ENCODE assay signal across 27 cellular contexts in genomic region chr3:45513041-45513440, GRCh38.
"Had no signal": no experiment of that assay in that cellular context is flagged by ENCODE, and none has a peak within 500 bp of the region (broad histone marks: within the 10 kb centered on the region; RNA-seq: fewer than 3 reads in every experiment).

No MANE protein-coding gene starts in this region.

- DNase-seq: dermis blood vessel endothelial cell; effector memory CD4-positive, alpha-beta T cell; erythroblast; esophagus squamous epithelium; foreskin melanocyte; glutamatergic neuron; heart right ventricle; hippocampal formation; left cardiac atrium; left lung; mesenchymal stem cell; mucosa of descending colon; naive B cell; stimulated activated CD4-positive, alpha-beta T cell treated with anti-CD3 and anti-CD28 coated beads, Interleukin-12 subunit alpha, Interleukin-12 subunit beta, amount 100 ng/mL, for 4 hours; stimulated activated CD4-positive, alpha-beta T cell treated with anti-CD3 and anti-CD28 coated beads, Interleukin-1b, Interleukin-23, amount 100 ng/mL, for 48 hours; stimulated activated CD4-positive, alpha-beta T cell treated with anti-CD3 and anti-CD28 coated beads, Interleukin-4, amount 100 ng/mL, for 1 hour; stimulated activated CD8-positive, alpha-beta memory T cell treated with anti-CD3 and anti-CD28 coated beads, Interleukin-4, amount 100 ng/mL, for 48 hours; stimulated activated naive CD4-positive, alpha-beta T cell treated with Interleukin-2 at 50 U/mL for 16 hours; stomach; thyroid gland; trophoblast cell had no signal

- H3K4me1 ChIP-seq: prostate gland, right atrium auricular region had no signal

- H3K4me2 ChIP-seq: smooth muscle cell had no signal

- H3K27ac ChIP-seq: coronary artery, esophagus squamous epithelium, heart right ventricle, left lung, prostate gland, right atrium auricular region, stomach, thyroid gland had no signal

- ATAC-seq: heart right ventricle; left cardiac atrium; left lung; mucosa of descending colon; natural killer cell treated with Interleukin-12 subunit alpha and Interleukin-12 subunit beta and Interleukin-15 and Interleukin-18, amount 100 ng/mL, for 72 hours; sciatic nerve had no signal

- H3K27me3 ChIP-seq: esophagus squamous epithelium, heart right ventricle, left lung, right atrium auricular region, stomach, thyroid gland had no signal

- H3K4me3 ChIP-seq: coronary artery, esophagus squamous epithelium, heart right ventricle, left lung, mucosa of descending colon, prostate gland, right atrium auricular region, smooth muscle cell, stomach, thyroid gland had no signal

- H3K9me3 ChIP-seq: esophagus squamous epithelium, heart right ventricle, left lung, mucosa of descending colon, prostate gland, right atrium auricular region, stomach, thyroid gland had no signal
